8 cellular contexts compared by ENCODE assay signal in the genomic region with DNA sequence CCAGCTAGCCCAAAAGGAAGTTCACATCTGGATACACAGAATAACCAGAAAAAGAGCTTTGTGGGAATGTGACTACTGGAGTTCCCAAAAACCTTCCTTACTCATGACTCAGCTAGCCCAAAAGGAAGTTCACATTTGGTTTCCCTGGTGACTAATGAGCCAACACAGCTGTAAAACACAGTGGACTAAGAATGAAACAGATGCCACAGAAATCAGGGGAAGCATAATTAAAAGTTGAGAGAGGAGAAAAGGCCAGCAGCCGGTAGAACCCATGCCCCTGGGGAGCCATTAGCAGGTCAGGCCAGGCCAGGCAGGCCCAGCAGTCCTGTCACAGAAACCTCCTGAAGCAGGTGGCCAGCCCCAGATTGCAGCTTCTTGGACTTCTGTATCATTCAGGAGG.
DNase-seq lines count a peak whose midpoint lies in the region; ATAC-seq and TF ChIP-seq lines count a peak whose summit lies in the region.

No MANE protein-coding gene starts in this region.

- WGBS in esophagus muscularis mucosa = 0% methylated on average over 1 of the region's 1 CpG
- WGBS in neuronal stem cell (ENCODE audit: extremely low coverage in 2 of 2, insufficient read length in 2 of 2, insufficient replicate concordance in 1 of 2), 2 donors = no CpG with 5 or more reads among the region's 1 CpG

- H3K23ac ChIP-seq in neuronal stem cell (ENCODE audit: low read depth, low read length, poor library complexity) = no peak overlapping the region

- H3K9ac ChIP-seq in neuronal stem cell (ENCODE audit: low read depth, low read length, poor library complexity) = no peak overlapping the region

- H4K91ac ChIP-seq in neuronal stem cell (ENCODE audit: low read depth, low read length, poor library complexity) = no peak overlapping the region

- POLR2A ChIA-PET in Panc1 (lab: Charles Lee) = no interaction called here

- no peak overlapping the region for H2AFZ ChIP-seq in neuronal stem cell (ENCODE audit: low read length)

- CTCF ChIA-PET in Panc1 (lab: Charles Lee) = no interaction called here

- H3K4me2 ChIP-seq in neuronal stem cell (ENCODE audit: insufficient read depth, low read length, poor library complexity, severe bottlenecking) = no peak overlapping the region

- H3K4me3 ChIP-seq in Panc1 (ENCODE audit: low read depth in 2 of 2, low read length in 2 of 2) (no peak overlapping the region), esophagus muscularis mucosa (no peak overlapping the region), neuronal stem cell (ENCODE audit: low read length in 2 of 2) (no peak overlapping the region)

- H3K4ac ChIP-seq in neuronal stem cell (ENCODE audit: low read length) = no peak overlapping the region

- no peak overlapping the region for H2AK5ac ChIP-seq in neuronal stem cell (ENCODE audit: low read depth, low read length)

- H3K27ac ChIP-seq in Panc1 (ENCODE audit: low read length) (no peak overlapping the region), esophagus muscularis mucosa (replicated peaks in 1 of 4) (peak overlapping the region; percentile 68 to 78 (median 75)), neuronal stem cell (replicated peaks; ENCODE audit: low read length) (peak overlapping the region; percentile 22)

- H3K9me3 ChIP-seq in Panc1 (ENCODE audit: control insufficient read depth, insufficient read depth, low read depth, low read length) (no peaks in the 10 kb centered on the region), esophagus muscularis mucosa (no peaks in the 10 kb centered on the region), neuronal stem cell (replicated peaks in 1 of 2; ENCODE audit: control insufficient read depth in 2 of 2, insufficient read depth in 1 of 2, low read depth in 1 of 2, low read length in 2 of 2) (no peaks in the 10 kb centered on the region), T-helper 17 cell (ENCODE audit: control insufficient read depth, low read length, poor library complexity, severe bottlenecking) (no peaks in the 10 kb centered on the region)

- H2BK120ac ChIP-seq in neuronal stem cell (ENCODE audit: low read depth, low read length) = no peak overlapping the region

- no peak overlapping the region for H3K18ac ChIP-seq in neuronal stem cell (ENCODE audit: low read length)

- no peaks in the 10 kb centered on the region for H3K27me3 Mint-ChIP-seq in T-helper 17 cell

- H3K27me3 ChIP-seq in Panc1 (ENCODE audit: control insufficient read depth, insufficient read depth, low read length) (no peaks in the 10 kb centered on the region), esophagus muscularis mucosa (no peaks in the 10 kb centered on the region), neuronal stem cell (ENCODE audit: control insufficient read depth in 3 of 3, insufficient read depth in 3 of 3, low read depth in 1 of 3, low read length in 3 of 3) (no peaks in the 10 kb centered on the region)

- TF ChIP-seq EP300 in esophagus muscularis mucosa (IDR thresholded peaks at IDR 0.05) = no peak

- TF ChIP-seq CTCF in GM10266 (IDR thresholded peaks at IDR 0.05; ENCODE audit: control insufficient read depth, insufficient read depth, low read depth, missing control alignments) = no peak
- no peak for TF ChIP-seq CTCF in Panc1 (IDR thresholded peaks at IDR 0.05)
- no peak for TF ChIP-seq CTCF in esophagus muscularis mucosa (IDR thresholded peaks at IDR 0.05)

- H3K14ac ChIP-seq in neuronal stem cell (ENCODE audit: low read length) = no peak overlapping the region

- intact Hi-C loops in Panc1 (cut with micrococcal nuclease; ENCODE audit: unreplicated experiment) = no loop called here
- intact Hi-C loops in esophagus muscularis mucosa (cut with DNase I) = no loop called here

- TF ChIP-seq POLR2A in esophagus muscularis mucosa (IDR thresholded peaks at IDR 0.05; ENCODE audit: low read depth) = no peak

- H3K36me3 ChIP-seq in Panc1 (ENCODE audit: control insufficient read depth, insufficient read depth, low read length) (peaks cover 13% of the 10 kb centered on the region), esophagus muscularis mucosa (peaks cover 0 to 13% (median 3%) of the 10 kb centered on the region in 4 donors), neuronal stem cell (replicated peaks in 1 of 2; ENCODE audit: control insufficient read depth in 2 of 2, insufficient read depth in 2 of 2, low read length in 2 of 2) (peaks cover 10 to 90% of the 10 kb centered on the region in 2 donors)

- no peaks in the 10 kb centered on the region for H3K79me1 ChIP-seq in neuronal stem cell (ENCODE audit: low read depth, low read length)

- H3K4me1 ChIP-seq in Panc1 (ENCODE audit: control insufficient read depth, insufficient read depth, low read length) (no peaks in the 10 kb centered on the region), esophagus muscularis mucosa (peaks cover 72 to 85% (median 84%) of the 10 kb centered on the region in 4 donors), neuronal stem cell (ENCODE audit: control insufficient read depth in 2 of 2, insufficient read depth in 1 of 2, low read depth in 1 of 2, low read length in 2 of 2) (peaks cover 0 to 6% of the 10 kb centered on the region in 2 donors)

- DNase-seq in GM10266 (ENCODE audit: extremely low spot score) = peak; percentile 54
- DNase-seq in Panc1 (ENCODE audit: low read depth, low spot score) = peak; percentile 61
- DNase-seq in esophagus muscularis mucosa (ENCODE audit: extremely low spot score) = no peak
- no peak for DNase-seq in neuronal stem cell (ENCODE audit: low spot score)
- DNase-seq in T-helper 17 cell = no peak
- DNase-seq in NCI-H1092 (lab: John Stamatoyannopoulos, UW) = no peak

- H3K36me3 Mint-ChIP-seq in T-helper 17 cell (ENCODE audit: low read depth) = peaks cover 2% of the 10 kb centered on the region

- BruUV-seq in Panc1 (replicated peaks; lab: Mats Ljungman, UMichigan) = TSS peak; percentile 4

- H2BK15ac ChIP-seq in neuronal stem cell (ENCODE audit: low read length) = no peak overlapping the region

- no peak overlapping the region for H2BK12ac ChIP-seq in neuronal stem cell (ENCODE audit: low read length)

- H4K8ac ChIP-seq in neuronal stem cell (ENCODE audit: low read depth, low read length) = no peak overlapping the region

- no peak overlapping the region for H3K27ac Mint-ChIP-seq in T-helper 17 cell

- peak; percentile 56 for ATAC-seq in HG02938 (IDR thresholded peaks at IDR 0.05; ENCODE audit: unreplicated experiment)
- ATAC-seq in Panc1 = peak; percentile 44; the same call in 1 of the 2 replicates
- no peak for ATAC-seq in T-helper 17 cell
- no peak for ATAC-seq in GM18519 (IDR thresholded peaks at IDR 0.05; ENCODE audit: low FRiP score, unreplicated experiment)

- peaks cover 10% of the 10 kb centered on the region for H3K4me1 Mint-ChIP-seq in T-helper 17 cell

- H3K4me3 Mint-ChIP-seq in T-helper 17 cell = no peak overlapping the region

- H2BK5ac ChIP-seq in neuronal stem cell (ENCODE audit: low read length) = no peak overlapping the region

- in situ Hi-C loops in Panc1 (cut with HindIII; ENCODE audit: low pct_unique_long_range_greater_than_20kb, low sequenced_read_pairs) = no loop called here

Comparison
In these comparisons a context has a peak if more than half of its experiments do, and no peak if none do; other contexts are left out.
1. DNase-seq: peak in GM10266 (single experiment) and Panc1 (single experiment); none in esophagus muscularis mucosa (single experiment), neuronal stem cell (single experiment), T-helper 17 cell (0 of 3) and NCI-H1092 (single experiment).
2. ATAC-seq: peak in HG02938 (single experiment) and Panc1 (single experiment); none in T-helper 17 cell (single experiment) and GM18519 (single experiment).